ENCODE assay signal across 25 cellular contexts in the genomic region with DNA sequence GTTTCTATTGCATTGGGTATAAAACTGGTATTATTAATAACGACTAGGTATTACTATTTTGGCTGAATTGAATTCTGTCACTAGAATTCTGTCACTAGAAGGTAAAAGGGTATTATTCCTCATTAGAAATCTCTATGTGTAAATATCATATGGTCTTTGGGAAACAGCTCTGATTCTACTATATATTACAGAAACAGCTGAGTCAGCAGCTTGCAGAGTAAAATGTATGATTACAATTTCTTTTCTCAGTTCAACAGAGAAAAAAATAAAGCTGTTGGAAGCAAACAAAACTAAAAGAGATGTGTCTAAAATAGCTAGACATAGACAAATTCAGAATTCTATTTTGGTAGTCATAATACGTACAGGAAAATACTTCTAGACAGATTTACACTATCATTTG. TPM values are rescaled to one million over a fixed set of nuclear protein-coding genes. Genes with fewer than 3 reads are reported as not detected.
"Had no signal": no experiment of that assay in that cellular context is flagged by ENCODE, and none has a peak within 500 bp of the region (broad histone marks: within the 10 kb centered on the region; RNA-seq: fewer than 3 reads in every experiment).

No MANE protein-coding gene starts in this region.

- H3K27me3 ChIP-seq: left lung, ovary, right atrium auricular region, spleen, tibial nerve, uterus had no signal

- H3K4me1 Mint-ChIP-seq: immature natural killer cell; naive thymus-derived CD8-positive, alpha-beta T cell; stimulated activated effector memory CD8-positive, alpha-beta T cell treated with anti-CD3 and anti-CD28 coated beads, Interleukin-12 subunit alpha, Interleukin-12 subunit beta, amount 100 ng/mL, for 72 hours had no signal

- H3K4me3 ChIP-seq: left lung, lower lobe of right lung, ovary, right atrium auricular region, skin epidermis, spleen, tibial nerve, uterus had no signal

- H3K27ac ChIP-seq: left lung, lower lobe of right lung, ovary, right atrium auricular region, skin epidermis, spleen, tibial nerve, uterus had no signal

- H3K9me3 Mint-ChIP-seq: stimulated activated naive CD8-positive, alpha-beta T cell treated with anti-CD3 and anti-CD28 coated beads, Interleukin-15, Interleukin-2, amounts not matched to agents 100 ng/mL and 50 ng/mL, for 24 hours had no signal

- H3K9me3 ChIP-seq: left lung, lower lobe of right lung, ovary, right atrium auricular region, spleen, uterus had no signal

- H3K4me3 Mint-ChIP-seq: immature natural killer cell; naive thymus-derived CD8-positive, alpha-beta T cell; stimulated activated effector memory CD8-positive, alpha-beta T cell treated with anti-CD3 and anti-CD28 coated beads, Interleukin-12 subunit alpha, Interleukin-12 subunit beta, amount 100 ng/mL, for 72 hours; stimulated activated naive CD8-positive, alpha-beta T cell treated with anti-CD3 and anti-CD28 coated beads, Interleukin-15, Interleukin-2, amounts not matched to agents 100 ng/mL and 50 ng/mL, for 24 hours; type B pancreatic cell had no signal

- H3K27me3 Mint-ChIP-seq: progenitor cell of endocrine pancreas; stimulated activated naive CD8-positive, alpha-beta T cell treated with anti-CD3 and anti-CD28 coated beads, Interleukin-15, Interleukin-2, amounts not matched to agents 100 ng/mL and 50 ng/mL, for 24 hours; type B pancreatic cell had no signal

- ATAC-seq: left colon; left lung; lower lobe of right lung; naive thymus-derived CD8-positive, alpha-beta T cell; sciatic nerve; stimulated activated effector memory CD8-positive, alpha-beta T cell treated with anti-CD3 and anti-CD28 coated beads, Interleukin-12 subunit alpha, Interleukin-12 subunit beta, amount 100 ng/mL, for 72 hours had no signal

- H3K36me3 Mint-ChIP-seq: immature natural killer cell; naive thymus-derived CD8-positive, alpha-beta T cell; stimulated activated effector memory CD8-positive, alpha-beta T cell treated with anti-CD3 and anti-CD28 coated beads, Interleukin-12 subunit alpha, Interleukin-12 subunit beta, amount 100 ng/mL, for 72 hours; type B pancreatic cell had no signal

- DNase-seq: hypothalamus; immature natural killer cell; kidney; left colon; left lung; lower lobe of right lung; mammary epithelial cell; naive thymus-derived CD8-positive, alpha-beta T cell; ovary; spleen; stimulated activated CD4-positive, alpha-beta T cell treated with anti-CD3 and anti-CD28 coated beads, Interleukin-4, amount 100 ng/mL, for 24 hours; stimulated activated naive CD4-positive, alpha-beta T cell; uterus had no signal

- H3K27ac Mint-ChIP-seq: immature natural killer cell; naive thymus-derived CD8-positive, alpha-beta T cell; progenitor cell of endocrine pancreas; stimulated activated effector memory CD8-positive, alpha-beta T cell treated with anti-CD3 and anti-CD28 coated beads, Interleukin-12 subunit alpha, Interleukin-12 subunit beta, amount 100 ng/mL, for 72 hours; stimulated activated naive CD8-positive, alpha-beta T cell treated with anti-CD3 and anti-CD28 coated beads, Interleukin-15, Interleukin-2, amounts not matched to agents 100 ng/mL and 50 ng/mL, for 24 hours; type B pancreatic cell had no signal

- H3K36me3 ChIP-seq: left lung, lower lobe of right lung, ovary, right atrium auricular region, spleen, tibial nerve, uterus had no signal

- H3K4me1 ChIP-seq: left lung, lower lobe of right lung, right atrium auricular region, spleen, tibial nerve, uterus had no signal

RNA-seq across cellular contexts. Expression of gene HAPLN1, which starts 48.5 kb away (rescaled TPM):
- total RNA-seq: naive thymus-derived CD8-positive, alpha-beta T cell; omental fat pad; ovary; pulmonary artery endothelial cell; renal cortical epithelial cell; sciatic nerve; spleen; subcutaneous adipose tissue; tibial nerve had no signal
- polyA plus RNA-seq: immature natural killer cell; mammary epithelial cell; naive thymus-derived CD8-positive, alpha-beta T cell; spleen had no signal
